ENCODE assay signal across 13 cellular contexts in genomic region chr3:73433079-73433478, GRCh38.
"Had no signal": no experiment of that assay in that cellular context is flagged by ENCODE, and none has a peak within 500 bp of the region (broad histone marks: within the 10 kb centered on the region; RNA-seq: fewer than 3 reads in every experiment).

No MANE protein-coding gene starts in this region.

- DNase-seq: activated naive CD4-positive, alpha-beta T cell; aorta; colonic mucosa; effector CD4-positive, alpha-beta T cell; glutamatergic neuron; lower lobe of right lung; stimulated activated CD4-positive, alpha-beta T cell treated with anti-CD3 and anti-CD28 coated beads, Interleukin-2, amount 100 ng/mL, for 48 hours; stimulated activated naive CD4-positive, alpha-beta T cell treated with Interleukin-2 at 50 U/mL for 16 hours had no signal

- H3K36me3 ChIP-seq: colonic mucosa, lower lobe of right lung had no signal

- H3K4me1 Mint-ChIP-seq: activated CD4-positive, alpha-beta T cell treated with anti-CD3 and anti-CD28 coated beads, Interleukin-2, amount 10 ng/mL, durations not matched to agents 24 days and 14 days; naive thymus-derived CD4-positive, alpha-beta T cell had no signal

- H3K36me3 Mint-ChIP-seq: naive thymus-derived CD4-positive, alpha-beta T cell; WTC11 had no signal

- H3K4me3 Mint-ChIP-seq: activated CD4-positive, alpha-beta T cell treated with anti-CD3 and anti-CD28 coated beads, Interleukin-2, amount 10 ng/mL, durations not matched to agents 24 days and 14 days; activated T-helper 1 cell treated with anti-CD3 and anti-CD28 coated beads, Interleukin-12 subunit alpha, Interleukin-12 subunit beta, Interleukin-2, Interleukin-4 antibody, amounts not matched to agents 30 ng/mL and 10 ng/mL and 1 ng/mL, durations not matched to agents 14 hours and 24 hours and 36 hours; naive thymus-derived CD4-positive, alpha-beta T cell; WTC11 had no signal

- H3K27me3 ChIP-seq: colonic mucosa, testis had no signal

- H3K9me3 ChIP-seq: colonic mucosa, lower lobe of right lung, testis had no signal

- H3K4me1 ChIP-seq: colonic mucosa had no signal

- H3K27ac Mint-ChIP-seq: activated CD4-positive, alpha-beta T cell treated with anti-CD3 and anti-CD28 coated beads, Interleukin-2, amount 10 ng/mL, durations not matched to agents 24 days and 14 days; activated T-helper 1 cell treated with anti-CD3 and anti-CD28 coated beads, Interleukin-12 subunit alpha, Interleukin-12 subunit beta, Interleukin-2, Interleukin-4 antibody, amounts not matched to agents 30 ng/mL and 10 ng/mL and 1 ng/mL, durations not matched to agents 14 hours and 24 hours and 36 hours had no signal

- H3K4me3 ChIP-seq: colonic mucosa, lower lobe of right lung, testis had no signal

- H3K27ac ChIP-seq: colonic mucosa, lower lobe of right lung, testis had no signal

- H3K9me3 Mint-ChIP-seq: activated CD4-positive, alpha-beta T cell treated with anti-CD3 and anti-CD28 coated beads, Interleukin-2, amount 10 ng/mL, durations not matched to agents 24 days and 14 days; activated T-helper 1 cell treated with anti-CD3 and anti-CD28 coated beads, Interleukin-12 subunit alpha, Interleukin-12 subunit beta, Interleukin-2, Interleukin-4 antibody, amounts not matched to agents 30 ng/mL and 10 ng/mL and 1 ng/mL, durations not matched to agents 14 hours and 24 hours and 36 hours; naive thymus-derived CD4-positive, alpha-beta T cell; WTC11 had no signal

- ATAC-seq: lower lobe of right lung; naive thymus-derived CD4-positive, alpha-beta T cell had no signal
